In the genomic region with DNA sequence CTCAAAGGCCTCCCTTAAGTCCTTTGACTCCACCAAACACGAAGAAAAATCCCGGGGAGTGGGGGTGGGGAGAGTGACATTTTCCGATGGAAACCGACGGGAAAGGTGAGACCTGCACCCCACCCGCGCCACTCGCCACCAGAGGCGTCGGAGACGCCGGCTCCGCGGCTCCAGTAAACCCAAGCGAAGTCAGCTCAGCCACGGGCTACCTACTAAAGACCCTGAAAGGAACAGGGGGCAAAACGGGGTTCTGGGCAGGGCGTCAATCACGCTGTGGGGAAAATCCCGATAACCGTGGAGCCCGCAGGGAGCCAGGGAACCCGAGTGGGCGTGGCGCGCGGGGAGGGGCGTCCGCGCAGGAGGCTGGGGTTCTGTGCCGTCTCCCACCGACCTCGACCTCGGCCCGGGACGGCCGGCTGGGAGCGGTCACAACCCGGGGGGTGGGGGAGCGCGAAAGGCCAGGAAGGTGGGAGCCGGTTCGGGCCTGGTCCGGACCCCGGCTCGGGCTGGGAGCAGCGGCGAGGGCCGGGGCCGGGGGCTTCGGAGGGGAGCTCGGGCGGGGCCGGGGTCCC, we compare ENCODE assay signal across 8 cellular contexts. TPM values are rescaled to one million over a fixed set of nuclear protein-coding genes. Genes with fewer than 3 reads are reported as not detected.
A peak's percentile ranks its signal among the peaks of the same experiment; 100 is the strongest.
DNase-seq lines count a peak whose midpoint lies in the region; ATAC-seq and TF ChIP-seq lines count a peak whose summit lies in the region.

No MANE protein-coding gene starts in this region.

- H3K36me3 ChIP-seq in lower lobe of right lung = peaks cover 18% of the 10 kb centered on the region

- no peaks in the 10 kb centered on the region for H3K9me3 Mint-ChIP-seq in WTC11
- no peaks in the 10 kb centered on the region for H3K9me3 Mint-ChIP-seq in central memory CD8-positive, alpha-beta T cell

- intact Hi-C loops in lower lobe of right lung (cut with DNase I) = no loop called here

- H3K4me1 Mint-ChIP-seq in WTC11 = peaks cover 17% of the 10 kb centered on the region
- peaks cover 36% of the 10 kb centered on the region for H3K4me1 Mint-ChIP-seq in central memory CD8-positive, alpha-beta T cell

- peak overlapping the region; percentile 83 for H3K4me3 Mint-ChIP-seq in WTC11
- peak overlapping the region; percentile 83 for H3K4me3 Mint-ChIP-seq in central memory CD8-positive, alpha-beta T cell

- H3K9me3 ChIP-seq in lower lobe of right lung = no peaks in the 10 kb centered on the region

- peak overlapping the region; percentile 98 for H3K4me3 ChIP-seq in lower lobe of right lung

- H3K27ac Mint-ChIP-seq in WTC11 = peak overlapping the region; percentile 36; the same call in 1 of the 2 replicates
- H3K27ac Mint-ChIP-seq in central memory CD8-positive, alpha-beta T cell (ENCODE audit: low read depth) = peak overlapping the region; percentile 74

- H3K27me3 Mint-ChIP-seq in WTC11 (ENCODE audit: low read depth) = peaks cover 8% of the 10 kb centered on the region
- no peaks in the 10 kb centered on the region for H3K27me3 Mint-ChIP-seq in central memory CD8-positive, alpha-beta T cell

- peaks cover 14% of the 10 kb centered on the region for H3K36me3 Mint-ChIP-seq in WTC11
- H3K36me3 Mint-ChIP-seq in central memory CD8-positive, alpha-beta T cell (ENCODE audit: insufficient read depth) = peaks cover 28% of the 10 kb centered on the region

- POLR2A ChIA-PET in WTC11 (lab: Charles Lee) = interaction anchor here (0.6 kb wide), 1 partner anchor 37 kb away, joined by 3 read pairs; no protein-coding TSS in a partner anchor

- H3K27ac ChIP-seq in 22Rv1 = peak overlapping the region; percentile 94
- H3K27ac ChIP-seq in lower lobe of right lung = peak overlapping the region; percentile 95

- H3K27me3 ChIP-seq in lower lobe of right lung (ENCODE audit: low read depth) = no peaks in the 10 kb centered on the region

- peak; percentile 31; the same call in 1 of the 2 replicates for TF ChIP-seq CTCF in 22Rv1 (IDR thresholded peaks at IDR 0.05)
- TF ChIP-seq CTCF in WTC11 (IDR thresholded peaks at IDR 0.05) = no peak
- TF ChIP-seq CTCF in lower lobe of right lung (IDR thresholded peaks at IDR 0.05) = no peak

- peaks cover 24% of the 10 kb centered on the region for H3K4me1 ChIP-seq in lower lobe of right lung

- CTCF ChIA-PET in WTC11 (lab: Charles Lee) = interaction anchor here (1.0 kb wide), 1 partner anchor 69 kb away, joined by 4 read pairs; a partner anchor contains a TSS

- ATAC-seq in GM18907 (IDR thresholded peaks at IDR 0.05; ENCODE audit: unreplicated experiment) = peak; percentile 32
- ATAC-seq in HG03175 (IDR thresholded peaks at IDR 0.05; ENCODE audit: unreplicated experiment) = peak; percentile 27
- ATAC-seq in WTC11 = 0 out of 2 replicates have a peak, but pooled peaks have one; percentile 3
- peak; percentile 49 for ATAC-seq in central memory CD8-positive, alpha-beta T cell (replicated peaks; ENCODE audit: extremely low read depth, poor library complexity, severe bottlenecking)
- ATAC-seq in lower lobe of right lung = peak; percentile 54 to 70

- peak; percentile 36 for DNase-seq in WTC11 (ENCODE audit: low spot score)
- peak; percentile 16 to 26 for DNase-seq in central memory CD8-positive, alpha-beta T cell (ENCODE audit: low spot score in 2 of 2)
- no peak for DNase-seq in lower lobe of right lung
- peak; percentile 15 to 20 for DNase-seq in stimulated activated CD8-positive, alpha-beta memory T cell treated with anti-CD3 and anti-CD28 coated beads, Interleukin-15, amount 100 ng/mL, for 48 hours (ENCODE audit: low read depth in 2 of 2)
- no peak for DNase-seq in DMS79 treated with DMSO at 0.1 percent for 48 hours (lab: John Stamatoyannopoulos, UW)

TF ChIP-seq in WTC11, 78 proteins besides CTCF, POLR2A, EP300 and RAD21:
- TF ChIP-seq TEAD4 (CRISPR knock-in tag; IDR thresholded peaks at IDR 0.05) (no peak), RORB (CRISPR knock-in tag; IDR thresholded peaks at IDR 0.05) (no peak), MYBL2 (CRISPR knock-in tag; IDR thresholded peaks at IDR 0.05) (no peak), ZNF263 (CRISPR knock-in tag; IDR thresholded peaks at IDR 0.05; ENCODE audit: low read depth) (no peak), NR2C2 (CRISPR knock-in tag; IDR thresholded peaks at IDR 0.05) (no peak)
- TF ChIP-seq, protein P1, sequence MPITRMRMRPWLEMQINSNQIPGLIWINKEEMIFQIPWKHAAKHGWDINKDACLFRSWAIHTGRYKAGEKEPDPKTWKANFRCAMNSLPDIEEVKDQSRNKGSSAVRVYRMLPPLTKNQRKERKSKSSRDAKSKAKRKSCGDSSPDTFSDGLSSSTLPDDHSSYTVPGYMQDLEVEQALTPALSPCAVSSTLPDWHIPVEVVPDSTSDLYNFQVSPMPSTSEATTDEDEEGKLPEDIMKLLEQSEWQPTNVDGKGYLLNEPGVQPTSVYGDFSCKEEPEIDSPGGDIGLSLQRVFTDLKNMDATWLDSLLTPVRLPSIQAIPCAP (CRISPR knock-in tag; IDR thresholded peaks at IDR 0.05) = no peak
- TF ChIP-seq, protein P2, sequence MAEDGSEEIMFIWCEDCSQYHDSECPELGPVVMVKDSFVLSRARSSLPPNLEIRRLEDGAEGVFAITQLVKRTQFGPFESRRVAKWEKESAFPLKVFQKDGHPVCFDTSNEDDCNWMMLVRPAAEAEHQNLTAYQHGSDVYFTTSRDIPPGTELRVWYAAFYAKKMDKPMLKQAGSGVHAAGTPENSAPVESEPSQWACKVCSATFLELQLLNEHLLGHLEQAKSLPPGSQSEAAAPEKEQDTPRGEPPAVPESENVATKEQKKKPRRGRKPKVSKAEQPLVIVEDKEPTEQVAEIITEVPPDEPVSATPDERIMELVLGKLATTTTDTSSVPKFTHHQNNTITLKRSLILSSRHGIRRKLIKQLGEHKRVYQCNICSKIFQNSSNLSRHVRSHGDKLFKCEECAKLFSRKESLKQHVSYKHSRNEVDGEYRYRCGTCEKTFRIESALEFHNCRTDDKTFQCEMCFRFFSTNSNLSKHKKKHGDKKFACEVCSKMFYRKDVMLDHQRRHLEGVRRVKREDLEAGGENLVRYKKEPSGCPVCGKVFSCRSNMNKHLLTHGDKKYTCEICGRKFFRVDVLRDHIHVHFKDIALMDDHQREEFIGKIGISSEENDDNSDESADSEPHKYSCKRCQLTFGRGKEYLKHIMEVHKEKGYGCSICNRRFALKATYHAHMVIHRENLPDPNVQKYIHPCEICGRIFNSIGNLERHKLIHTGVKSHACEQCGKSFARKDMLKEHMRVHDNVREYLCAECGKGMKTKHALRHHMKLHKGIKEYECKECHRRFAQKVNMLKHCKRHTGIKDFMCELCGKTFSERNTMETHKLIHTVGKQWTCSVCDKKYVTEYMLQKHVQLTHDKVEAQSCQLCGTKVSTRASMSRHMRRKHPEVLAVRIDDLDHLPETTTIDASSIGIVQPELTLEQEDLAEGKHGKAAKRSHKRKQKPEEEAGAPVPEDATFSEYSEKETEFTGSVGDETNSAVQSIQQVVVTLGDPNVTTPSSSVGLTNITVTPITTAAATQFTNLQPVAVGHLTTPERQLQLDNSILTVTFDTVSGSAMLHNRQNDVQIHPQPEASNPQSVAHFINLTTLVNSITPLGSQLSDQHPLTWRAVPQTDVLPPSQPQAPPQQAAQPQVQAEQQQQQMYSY (CRISPR knock-in tag; IDR thresholded peaks at IDR 0.05) = no peak
- TF ChIP-seq, protein P3, sequence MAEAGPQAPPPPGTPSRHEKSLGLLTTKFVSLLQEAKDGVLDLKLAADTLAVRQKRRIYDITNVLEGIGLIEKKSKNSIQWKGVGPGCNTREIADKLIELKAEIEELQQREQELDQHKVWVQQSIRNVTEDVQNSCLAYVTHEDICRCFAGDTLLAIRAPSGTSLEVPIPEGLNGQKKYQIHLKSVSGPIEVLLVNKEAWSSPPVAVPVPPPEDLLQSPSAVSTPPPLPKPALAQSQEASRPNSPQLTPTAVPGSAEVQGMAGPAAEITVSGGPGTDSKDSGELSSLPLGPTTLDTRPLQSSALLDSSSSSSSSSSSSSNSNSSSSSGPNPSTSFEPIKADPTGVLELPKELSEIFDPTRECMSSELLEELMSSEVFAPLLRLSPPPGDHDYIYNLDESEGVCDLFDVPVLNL (CRISPR knock-in tag; IDR thresholded peaks at IDR 0.05; ENCODE audit: borderline replicate concordance, low read depth) = no peak

RNA-seq across cellular contexts. Expression of a gene that starts 0.6 kb away (rescaled TPM):
- total RNA-seq in WTC11 (2021) = 87.1 to 96.5 TPM (median 89.1 TPM) in 3 replicates
- 66.1 TPM for total RNA-seq in lower lobe of right lung

RNA-seq across cellular contexts. Expression of a gene that starts 50.8 kb away (rescaled TPM):
- total RNA-seq in WTC11 (2021) = 2.7 to 4.4 TPM (median 3.1 TPM) in 3 replicates
- 10.2 TPM for total RNA-seq in lower lobe of right lung

Comparison
In these comparisons a context has a peak if more than half of its experiments do, and no peak if none do; other contexts are left out.
1. ATAC-seq: peak in every context shown above with its lines; median percentile 62 in lower lobe of right lung; 49 in central memory CD8-positive, alpha-beta T cell; 32 in GM18907; 27 in HG03175; 3 in WTC11.
2. DNase-seq: peak in WTC11 (single experiment), central memory CD8-positive, alpha-beta T cell (2 of 2) and stimulated activated CD8-positive, alpha-beta memory T cell treated with anti-CD3 and anti-CD28 coated beads, Interleukin-15, amount 100 ng/mL, for 48 hours (2 of 2); none in lower lobe of right lung (single experiment) and DMS79 treated with DMSO at 0.1 percent for 48 hours (single experiment).